ENCODE assay signal across 10 cellular contexts in genomic region chr1:113219377-113219776, GRCh38.
A peak's percentile ranks its signal among the peaks of the same experiment; 100 is the strongest.
DNase-seq lines count a peak whose midpoint lies in the region; ATAC-seq, FAIRE-seq and TF ChIP-seq lines count a peak whose summit lies in the region.
"Had no signal": no experiment of that assay in that cellular context is flagged by ENCODE, and none has a peak within 500 bp of the region (broad histone marks: within the 10 kb centered on the region; RNA-seq: fewer than 3 reads in every experiment).

No MANE protein-coding gene starts in this region.

- CTCF ChIA-PET in K562 (lab: Yijun Ruan, JAX; ENCODE audit: low intra/inter-chr PET ratio): no interaction called here

- H3K27me3 ChIP-seq in K562 (ENCODE audit: control insufficient read depth in 2 of 2, insufficient read depth in 2 of 2, low read length in 2 of 2): no peaks in the 10 kb centered on the region
- H3K27me3 ChIP-seq: spleen had no signal

- intact Hi-C loops in K562 (cut with micrococcal nuclease): loop anchor here (5.0 kb wide), 2 partner anchors 77 to 458 kb away; no protein-coding TSS in a partner anchor

- H3K27ac Mint-ChIP-seq in HFFc6 (no peak overlapping the region), mesothelial cell of epicardium (peak overlapping the region; percentile 63)
- H3K27ac Mint-ChIP-seq: naive B cell had no signal

- no peaks in the 10 kb centered on the region for H3K36me3 ChIP-seq in K562 (ENCODE audit: control insufficient read depth, insufficient read depth, low read length)
- H3K36me3 ChIP-seq: spleen had no signal

- peak overlapping the region; percentile 10 for H2AFZ ChIP-seq in K562 (ENCODE audit: low read depth, low read length)

- H3K27me3 Mint-ChIP-seq in HFFc6 (ENCODE audit: insufficient read depth) (peaks cover 15% of the 10 kb centered on the region), mesothelial cell of epicardium (ENCODE audit: low read depth) (no peaks in the 10 kb centered on the region)

- 13% methylated on average over 2 of the region's 2 CpGs for WGBS in K562 (ENCODE audit: insufficient coverage, low coverage, missing lambda C conversion rate)

- POLR2A ChIA-PET in K562 (lab: Yijun Ruan, JAX): interaction anchor here (0.9 to 1.6 kb wide), 4 partner anchors 9 to 22 kb away, joined by 3 to 4 read pairs (median 3); no protein-coding TSS in a partner anchor

- FAIRE-seq in D721Med (lab: Jason Lieb, UNC) (no peak), K562 (lab: Jason Lieb, UNC) (no peak)
- FAIRE-seq: colon had no signal

- H3K36me3 Mint-ChIP-seq in HFFc6 (ENCODE audit: low read depth): no peaks in the 10 kb centered on the region
- H3K36me3 Mint-ChIP-seq in mesothelial cell of epicardium: peaks cover 4% of the 10 kb centered on the region

- H3K4me1 ChIP-seq in K562 (replicated peaks in 1 of 2; ENCODE audit: control insufficient read depth in 2 of 2, insufficient read depth in 2 of 2, low read length in 2 of 2): peaks cover 22 to 32% of the 10 kb centered on the region in 2 experiments
- H3K4me1 ChIP-seq: spleen had no signal

- H3K9me1 ChIP-seq in K562 (ENCODE audit: control insufficient read depth, insufficient read depth, low read length): no peaks in the 10 kb centered on the region

- no peak overlapping the region for H3K4me2 ChIP-seq in K562 (ENCODE audit: insufficient read depth, low read length)

- peaks cover 4% of the 10 kb centered on the region; the same call in 1 of the 2 replicates for H3K9me3 ChIP-seq in K562 (replicated peaks; ENCODE audit: control insufficient read depth, insufficient read depth, low read depth, low read length)

- DNase-seq in D721Med (ENCODE audit: insufficient read length, low spot score) (no peak), HFFc6 (no peak), K562 (ENCODE audit: extremely low read depth in 1 of 4, low spot score in 3 of 4) (peak in 2 of 4 experiments; percentile 29 to 56), mesothelial cell of epicardium (ENCODE audit: low spot score in 2 of 2, unreplicated experiment in 2 of 2) (no peak), NCI-H446 treated with DMSO at 0.1 percent for 48 hours (lab: John Stamatoyannopoulos, UW) (no peak), NCI-H2227 (lab: John Stamatoyannopoulos, UW; ENCODE audit: unreplicated experiment) (no peak)
- DNase-seq: naive B cell, spleen had no signal

- BruUV-seq in K562 (replicated peaks; lab: Mats Ljungman, UMichigan): no TSS peak

- in situ Hi-C loops in K562 (cut with MboI): no loop called here

- no peak for TF ChIP-seq POLR2A in K562 (conservative IDR thresholded peaks at IDR 0.05)

- no peak for TF ChIP-seq EP300 in K562 (IDR thresholded peaks at IDR 0.05; ENCODE audit: low read length)

- H3K9me3 Mint-ChIP-seq in HFFc6: peaks cover 8% of the 10 kb centered on the region; the same call in 1 of the 2 replicates
- peaks cover 12% of the 10 kb centered on the region for H3K9me3 Mint-ChIP-seq in mesothelial cell of epicardium

- TF ChIP-seq RAD21 in K562 (CRISPR knock-in tag; conservative IDR thresholded peaks at IDR 0.05 in 1 of 2, IDR thresholded peaks at IDR 0.05 in 1 of 2): peak in 1 of 2 experiments; percentile 43; a peak in 2 of 4 replicates

- no peaks in the 10 kb centered on the region for H4K20me1 ChIP-seq in K562 (replicated peaks; ENCODE audit: control insufficient read depth, insufficient read depth, low read length)

- no peaks in the 10 kb centered on the region for H3K79me2 ChIP-seq in K562 (ENCODE audit: control insufficient read depth, insufficient read depth, low read length)

- peak; percentile 75 for ATAC-seq in K562
- no peak for ATAC-seq in HG03175 (IDR thresholded peaks at IDR 0.05; ENCODE audit: unreplicated experiment)

- H3K4me3 ChIP-seq in K562: no peak overlapping the region
- H3K4me3 ChIP-seq: spleen had no signal

- no peaks in the 10 kb centered on the region for H3K4me1 Mint-ChIP-seq in HFFc6 (ENCODE audit: low read depth)
- peaks cover 70% of the 10 kb centered on the region for H3K4me1 Mint-ChIP-seq in mesothelial cell of epicardium
- H3K4me1 Mint-ChIP-seq: naive B cell had no signal

- peak; percentile 5 for TF ChIP-seq CTCF in D721Med (IDR thresholded peaks at IDR 0.05; ENCODE audit: insufficient read depth, missing control alignments)
- peak; percentile 43; the same call in 1 of the 2 replicates for TF ChIP-seq CTCF in HFFc6 (IDR thresholded peaks at IDR 0.05)
- peak; percentile 52 to 64 (median 55) for TF ChIP-seq CTCF in K562 (IDR thresholded peaks at IDR 0.05 in 2 of 3, conservative IDR thresholded peaks at IDR 0.05 in 1 of 3; ENCODE audit: insufficient read depth in 2 of 3, low read depth in 1 of 3, low read length in 3 of 3)
- TF ChIP-seq CTCF in mesothelial cell of epicardium (IDR thresholded peaks at IDR 0.05; ENCODE audit: unreplicated experiment): no peak

- H3K9ac ChIP-seq in K562 (ENCODE audit: insufficient read depth in 1 of 2, low read depth in 2 of 2, low read length in 2 of 2): no peak overlapping the region; a peak in 1 of 4 replicates

- no peak overlapping the region for H3K4me3 Mint-ChIP-seq in HFFc6
- H3K4me3 Mint-ChIP-seq in mesothelial cell of epicardium: no peak overlapping the region
- H3K4me3 Mint-ChIP-seq: naive B cell had no signal

- no peak overlapping the region for H3K27ac ChIP-seq in K562 (ENCODE audit: extremely low read depth, low read depth, low read length)
- H3K27ac ChIP-seq: spleen had no signal

TF ChIP-seq in K562, 482 proteins besides CTCF, POLR2A, EP300 and RAD21:
- TF ChIP-seq, protein P1, sequence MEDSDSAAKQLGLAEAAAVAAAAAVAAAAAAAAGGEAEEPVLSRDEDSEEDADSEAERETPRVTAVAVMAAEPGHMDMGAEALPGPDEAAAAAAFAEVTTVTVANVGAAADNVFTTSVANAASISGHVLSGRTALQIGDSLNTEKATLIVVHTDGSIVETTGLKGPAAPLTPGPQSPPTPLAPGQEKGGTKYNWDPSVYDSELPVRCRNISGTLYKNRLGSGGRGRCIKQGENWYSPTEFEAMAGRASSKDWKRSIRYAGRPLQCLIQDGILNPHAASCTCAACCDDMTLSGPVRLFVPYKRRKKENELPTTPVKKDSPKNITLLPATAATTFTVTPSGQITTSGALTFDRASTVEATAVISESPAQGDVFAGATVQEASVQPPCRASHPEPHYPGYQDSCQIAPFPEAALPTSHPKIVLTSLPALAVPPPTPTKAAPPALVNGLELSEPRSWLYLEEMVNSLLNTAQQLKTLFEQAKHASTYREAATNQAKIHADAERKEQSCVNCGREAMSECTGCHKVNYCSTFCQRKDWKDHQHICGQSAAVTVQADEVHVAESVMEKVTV (CRISPR knock-in tag; IDR thresholded peaks at IDR 0.05): 0 out of 2 replicates have a peak, but pooled peaks have one; percentile 8
- TF ChIP-seq ATF4 (CRISPR knock-in tag; IDR thresholded peaks at IDR 0.05) (0 out of 2 replicates have a peak, but pooled peaks have one; percentile 13), ZNF512 (tag; IDR thresholded peaks at IDR 0.05) (no peak), CTCFL (IDR thresholded peaks at IDR 0.05; ENCODE audit: borderline replicate concordance, insufficient read depth, low read depth, low read length, poor library complexity, severe bottlenecking) (peak; percentile 79)
